22 cellular contexts compared by ENCODE assay signal in the genomic region with DNA sequence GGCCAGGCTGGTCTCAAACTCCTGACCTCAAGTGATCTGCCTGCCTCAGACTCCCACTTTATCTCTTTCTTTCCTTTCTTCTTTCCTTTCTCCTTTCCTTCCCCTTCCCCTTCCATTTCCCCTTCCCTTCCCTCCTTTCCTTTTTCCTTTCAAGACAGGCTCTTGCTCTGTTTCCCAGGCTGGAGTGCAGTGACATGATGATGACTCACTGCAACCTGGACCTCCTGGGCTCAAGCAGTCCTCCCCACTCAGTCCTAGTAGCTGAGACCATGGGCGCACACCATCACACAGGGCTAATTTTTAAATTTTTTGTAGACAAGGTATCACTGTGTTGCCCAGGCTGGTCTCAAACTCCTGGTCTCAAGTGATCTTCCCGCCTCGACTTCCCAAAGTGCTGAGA.
DNase-seq lines count a peak whose midpoint lies in the region; ATAC-seq and TF ChIP-seq lines count a peak whose summit lies in the region.
"Had no signal": no experiment of that assay in that cellular context is flagged by ENCODE, and none has a peak within 500 bp of the region (broad histone marks: within the 10 kb centered on the region; RNA-seq: fewer than 3 reads in every experiment).

No MANE protein-coding gene starts in this region.

- H3K4me1 Mint-ChIP-seq in nephron progenitor cell: no peaks in the 10 kb centered on the region
- no peaks in the 10 kb centered on the region for H3K4me1 Mint-ChIP-seq in Caco-2 (ENCODE audit: low read depth, unreplicated experiment)
- H3K4me1 Mint-ChIP-seq: CD4-positive, CD25-positive, alpha-beta regulatory T cell had no signal

- peak overlapping the region; percentile 1 for H3K27ac Mint-ChIP-seq in nephron progenitor cell
- no peak overlapping the region for H3K27ac Mint-ChIP-seq in Caco-2 (ENCODE audit: unreplicated experiment)
- H3K27ac Mint-ChIP-seq: CD4-positive, CD25-positive, alpha-beta regulatory T cell had no signal

- no peaks in the 10 kb centered on the region for H3K9me3 ChIP-seq in SK-N-MC (ENCODE audit: low read depth, low read length)
- peaks cover 2% of the 10 kb centered on the region; the same call in 1 of the 2 replicates for H3K9me3 ChIP-seq in Caco-2
- H3K9me3 ChIP-seq: A549, SJCRH30 had no signal

- H3K36me3 ChIP-seq in SK-N-MC (ENCODE audit: insufficient read depth, low read length) (0 out of 2 replicates have a peak, but pooled peaks cover 3% of the 10 kb centered on the region), Caco-2 (ENCODE audit: control insufficient read depth, insufficient read depth, low read length) (no peaks in the 10 kb centered on the region)
- H3K36me3 ChIP-seq: SJCRH30 had no signal

- ATAC-seq in GM19351 (IDR thresholded peaks at IDR 0.05; ENCODE audit: unreplicated experiment): no peak
- ATAC-seq: A549, GM12878, HepG2 had no signal

- no TSS peak for BruUV-seq in Caco-2 (replicated peaks; lab: Mats Ljungman, UMichigan)

- POLR2A ChIA-PET in Caco-2 (lab: Charles Lee): no interaction called here

- no peak overlapping the region for H3K9ac ChIP-seq in SK-N-MC (ENCODE audit: insufficient read length)

- no peak overlapping the region for H3K4me3 Mint-ChIP-seq in nephron progenitor cell
- H3K4me3 Mint-ChIP-seq in Caco-2 (ENCODE audit: unreplicated experiment): no peak overlapping the region
- H3K4me3 Mint-ChIP-seq: CD4-positive, CD25-positive, alpha-beta regulatory T cell had no signal

- H3K36me3 Mint-ChIP-seq in nephron progenitor cell (ENCODE audit: low read depth) (peaks cover 4% of the 10 kb centered on the region), Caco-2 (ENCODE audit: insufficient read depth, unreplicated experiment) (no peaks in the 10 kb centered on the region)
- H3K36me3 Mint-ChIP-seq: CD4-positive, CD25-positive, alpha-beta regulatory T cell had no signal

- TF ChIP-seq CTCF in nephron progenitor cell (IDR thresholded peaks at IDR 0.05) (no peak), Caco-2 (IDR thresholded peaks at IDR 0.05; ENCODE audit: insufficient read depth in 1 of 2, low read depth in 1 of 2, low read length in 1 of 2, severe bottlenecking in 1 of 2, unreplicated experiment in 1 of 2) (no peak)

- CTCF ChIA-PET in Caco-2 (lab: Charles Lee): no interaction called here

- H3K9me3 Mint-ChIP-seq in nephron progenitor cell (peaks cover 6% of the 10 kb centered on the region), Caco-2 (ENCODE audit: unreplicated experiment) (no peaks in the 10 kb centered on the region)

- H3K27me3 ChIP-seq in Caco-2 (replicated peaks; ENCODE audit: control insufficient read depth, insufficient read depth, low read length): no peaks in the 10 kb centered on the region

- intact Hi-C loops in Caco-2 (cut with micrococcal nuclease; ENCODE audit: unreplicated experiment): no loop called here

- no peaks in the 10 kb centered on the region for H3K4me1 ChIP-seq in Caco-2
- H3K4me1 ChIP-seq: A549, SJCRH30 had no signal

- peaks cover 4% of the 10 kb centered on the region for H3K27me3 Mint-ChIP-seq in nephron progenitor cell (ENCODE audit: low read depth, poor library complexity)
- H3K27me3 Mint-ChIP-seq in Caco-2 (ENCODE audit: insufficient read depth, unreplicated experiment): peaks cover 9% of the 10 kb centered on the region

- DNase-seq in ACHN (peak; percentile 14), HT1080 (ENCODE audit: low read depth) (peak; percentile 54), SK-N-MC (ENCODE audit: low read depth, low spot score) (no peak), nephron progenitor cell (no peak), Caco-2 (no peak), HuH-7.5 (ENCODE audit: low spot score) (no peak)
- DNase-seq: CD4-positive, CD25-positive, alpha-beta regulatory T cell; DMS79 treated with DMSO at 0.1 percent for 48 hours; KBM-7; NCI-H1105; NCI-H2081; NCI-H2171; NCI-H345; NCI-H524; NCI-H774; NK-92 treated with Interleukin-12 subunit alpha and Interleukin-12 subunit beta, amount 100 ng/mL, for 24 hours; SJCRH30; T-helper 1 cell had no signal

- no peak overlapping the region for H3K4me3 ChIP-seq in SK-N-MC
- H3K4me3 ChIP-seq in Caco-2 (ENCODE audit: low read depth, low read length): no peak overlapping the region
- H3K4me3 ChIP-seq: A549, GM12878, SJCRH30 had no signal

- in situ Hi-C loops in ACHN (cut with HindIII; ENCODE audit: low pct_ligation_motif_present, low pct_unique_long_range_greater_than_20kb, low sequenced_read_pairs): no loop called here

- H3K27ac ChIP-seq in SK-N-MC: peak overlapping the region; percentile 87
- H3K27ac ChIP-seq: A549, SJCRH30 had no signal

Comparison
In these comparisons a context has a peak if more than half of its experiments do, and no peak if none do; other contexts are left out.
1. DNase-seq: peak in ACHN (single experiment) and HT1080 (single experiment); none in SK-N-MC (single experiment), nephron progenitor cell (single experiment), Caco-2 (0 of 2) and HuH-7.5 (single experiment).